Comparison of ENCODE assay signal across 2 cellular contexts in genomic region chr17:51524524-51524923, GRCh38.
TF ChIP-seq lines count a peak whose summit lies in the region.

No MANE protein-coding gene starts in this region.

TF ChIP-seq in SK-N-SH treated with all-trans-retinoic acid at 6 μM for 48 hours, 23 proteins besides CTCF, POLR2A, EP300 and RAD21 (continued from another document):
- TF ChIP-seq POU6F1 (CRISPR knock-in tag; IDR thresholded peaks at IDR 0.05; ENCODE audit: borderline replicate concordance, low read depth), result no peak
- TF ChIP-seq ZNF8 (CRISPR knock-in tag; IDR thresholded peaks at IDR 0.05), result peak; percentile 93
- no peak for TF ChIP-seq ZNF70 (CRISPR knock-in tag; IDR thresholded peaks at IDR 0.05)
TF ChIP-seq in SK-N-SH treated with all-trans-retinoic acid at 6 μM for 48 hours: peak in this region for 1.

TF ChIP-seq in SK-N-SH, 30 proteins besides CTCF, POLR2A, EP300 and RAD21 (continued from another document):
- no peak for TF ChIP-seq USF1 (IDR thresholded peaks at IDR 0.05; ENCODE audit: borderline replicate concordance, low read depth)
- TF ChIP-seq FOXJ3 (CRISPR knock-in tag; IDR thresholded peaks at IDR 0.05), result no peak
- no peak for TF ChIP-seq CHD2 (IDR thresholded peaks at IDR 0.05; ENCODE audit: low read length, partially characterized antibody)
- no peak for TF ChIP-seq USF2 (IDR thresholded peaks at IDR 0.05; ENCODE audit: borderline replicate concordance, low read depth, low read length)
- no peak for TF ChIP-seq RXRA (IDR thresholded peaks at IDR 0.05; ENCODE audit: borderline replicate concordance, low read depth)
